Comparison of ENCODE assay signal across 11 cellular contexts in the genomic region with DNA sequence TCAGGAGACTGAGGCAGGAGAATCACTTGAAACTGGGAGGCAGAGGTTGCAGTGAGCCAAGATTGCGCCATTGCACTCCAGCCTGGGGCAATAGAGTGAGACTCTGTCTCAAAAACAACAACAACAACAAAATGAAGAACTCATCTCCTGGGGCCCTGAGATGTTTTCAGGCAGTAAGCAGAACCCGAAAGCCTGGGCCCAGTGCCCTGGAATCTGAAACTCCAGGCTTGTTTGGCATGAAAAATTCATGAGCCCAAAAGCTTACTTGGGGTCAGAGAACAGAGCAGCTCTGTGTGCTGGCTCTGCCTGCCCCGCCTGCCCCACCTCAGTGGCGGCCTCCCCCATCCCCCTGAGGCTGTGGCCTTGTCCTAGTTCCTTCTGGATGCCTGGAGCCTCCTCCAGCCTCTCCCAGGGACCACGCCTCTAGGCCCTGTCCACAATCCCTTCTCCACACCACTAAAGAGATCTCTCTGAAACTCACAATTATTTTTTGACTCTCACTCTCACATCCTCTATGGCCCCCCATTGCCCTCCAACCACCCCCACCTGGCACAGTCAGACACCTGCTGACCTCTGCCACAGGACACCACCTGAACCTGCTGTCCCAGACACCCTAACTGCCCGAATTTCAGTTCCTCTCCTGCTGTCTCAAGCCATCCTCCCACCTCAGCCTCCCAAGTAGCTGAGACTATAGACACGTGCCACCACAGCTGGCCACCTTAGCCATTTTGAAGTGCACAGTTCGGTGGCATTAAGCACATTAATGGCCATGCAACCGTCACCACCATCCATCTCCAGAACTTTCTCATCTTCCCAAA. TPM values are rescaled to one million over a fixed set of nuclear protein-coding genes. Genes with fewer than 3 reads are reported as not detected.
DNase-seq lines count a peak whose midpoint lies in the region; ATAC-seq and TF ChIP-seq lines count a peak whose summit lies in the region.
"Had no signal": no experiment of that assay in that cellular context is flagged by ENCODE, and none has a peak within 500 bp of the region (broad histone marks: within the 10 kb centered on the region; RNA-seq: fewer than 3 reads in every experiment).

No MANE protein-coding gene starts in this region.

- H3K4me3 Mint-ChIP-seq in osteocyte (ENCODE audit: unreplicated experiment) = no peak overlapping the region
- H3K4me3 Mint-ChIP-seq in CD8-positive, alpha-beta T cell = no peak overlapping the region

- H3K36me3 Mint-ChIP-seq in osteocyte (ENCODE audit: unreplicated experiment) = no peaks in the 10 kb centered on the region
- no peaks in the 10 kb centered on the region for H3K36me3 Mint-ChIP-seq in CD8-positive, alpha-beta T cell

- DNase-seq in GM03348 (ENCODE audit: low spot score) (peak; percentile 43), osteocyte (ENCODE audit: extremely low spot score, unreplicated experiment) (no peak), iPS-NIHi11 (ENCODE audit: low spot score) (no peak)
- no peak for DNase-seq in CD8-positive, alpha-beta T cell
- DNase-seq: GF-D8 had no signal

- H3K27me3 ChIP-seq in CD8-positive, alpha-beta T cell (ENCODE audit: insufficient read depth, low read length) = no peaks in the 10 kb centered on the region
- H3K27me3 ChIP-seq: ascending aorta had no signal

- H3K4me1 ChIP-seq in CD8-positive, alpha-beta T cell (ENCODE audit: insufficient read depth, low read length) = peaks cover 20% of the 10 kb centered on the region
- H3K4me1 ChIP-seq: ascending aorta had no signal

- peak overlapping the region; percentile 13 for H3K27ac Mint-ChIP-seq in osteocyte (ENCODE audit: unreplicated experiment)
- no peak overlapping the region for H3K27ac Mint-ChIP-seq in CD8-positive, alpha-beta T cell

- no peaks in the 10 kb centered on the region for H3K9me3 Mint-ChIP-seq in osteocyte (ENCODE audit: unreplicated experiment)
- no peaks in the 10 kb centered on the region for H3K9me3 Mint-ChIP-seq in CD8-positive, alpha-beta T cell

- H3K27ac ChIP-seq in CD8-positive, alpha-beta T cell (ENCODE audit: low read depth, low read length) = no peak overlapping the region
- H3K27ac ChIP-seq: ascending aorta had no signal

- CTCF ChIA-PET in CD8-positive, alpha-beta T cell (lab: Charles Lee) = interaction anchor here (1.0 to 9.3 kb wide), 4 partner anchors 10 to 106 kb away, joined by 3 to 77 read pairs (median 26); no protein-coding TSS in a partner anchor

- POLR2A ChIA-PET in CD8-positive, alpha-beta T cell (lab: Charles Lee) = interaction anchor here (0.7 to 1.2 kb wide), 2 partner anchors 10 to 25 kb away, joined by 3 to 4 read pairs; no protein-coding TSS in a partner anchor

- ATAC-seq in HG03354 (IDR thresholded peaks at IDR 0.05; ENCODE audit: poor library complexity, severe bottlenecking, unreplicated experiment) (peak; percentile 56), esophagus mucosa (peak; percentile 31), GM18858 (IDR thresholded peaks at IDR 0.05; ENCODE audit: unreplicated experiment) (no peak), HG02973 (IDR thresholded peaks at IDR 0.05; ENCODE audit: unreplicated experiment) (no peak)
- ATAC-seq in CD8-positive, alpha-beta T cell = no peak

- H3K27me3 Mint-ChIP-seq in osteocyte (ENCODE audit: unreplicated experiment) = peaks cover 9% of the 10 kb centered on the region
- H3K27me3 Mint-ChIP-seq in CD8-positive, alpha-beta T cell (ENCODE audit: low read depth) = no peaks in the 10 kb centered on the region

- no peaks in the 10 kb centered on the region for H3K9me3 ChIP-seq in CD8-positive, alpha-beta T cell (ENCODE audit: low read length)
- H3K9me3 ChIP-seq: ascending aorta had no signal

- intact Hi-C loops in CD8-positive, alpha-beta T cell (cut with DNase I, micrococcal nuclease) = no loop called here

- H3K36me3 ChIP-seq in CD8-positive, alpha-beta T cell (ENCODE audit: insufficient read depth, low read length) = no peaks in the 10 kb centered on the region
- H3K36me3 ChIP-seq: ascending aorta had no signal

- peaks cover 10% of the 10 kb centered on the region for H3K4me1 Mint-ChIP-seq in osteocyte (ENCODE audit: unreplicated experiment)
- peaks cover 25% of the 10 kb centered on the region for H3K4me1 Mint-ChIP-seq in CD8-positive, alpha-beta T cell (ENCODE audit: low read depth)

- H3K4me3 ChIP-seq in CD8-positive, alpha-beta T cell (ENCODE audit: low read depth, low read length) = no peak overlapping the region
- H3K4me3 ChIP-seq: ascending aorta, lung had no signal

- TF ChIP-seq CTCF in osteocyte (IDR thresholded peaks at IDR 0.05) = no peak
- no peak for TF ChIP-seq CTCF in CD8-positive, alpha-beta T cell (IDR thresholded peaks at IDR 0.05)

RNA-seq across cellular contexts. Expression of gene AP1M2, which starts 6.9 kb away (rescaled TPM):
- total RNA-seq in esophagus mucosa (61.5 TPM), osteocyte (not detected in 2 replicates)
- total RNA-seq in CD8-positive, alpha-beta T cell = not detected
- total RNA-seq: ascending aorta had no signal

RNA-seq across cellular contexts. Expression of gene CDKN2D, which starts 25.2 kb away (rescaled TPM):
- total RNA-seq in esophagus mucosa (8.4 TPM), osteocyte (9.4 and 13.0 TPM in 2 replicates)
- 10 to 100 TPM; 58.5 to 61.3 TPM for total RNA-seq in CD8-positive, alpha-beta T cell

RNA-seq across cellular contexts. Expression of gene KRI1, which starts 28.2 kb away (rescaled TPM):
- total RNA-seq in esophagus mucosa (22.5 TPM), osteocyte (29.0 and 29.3 TPM in 2 replicates)
- 10 to 100 TPM; 29.8 to 33.9 TPM for total RNA-seq in CD8-positive, alpha-beta T cell

RNA-seq across cellular contexts. Expression of gene SLC44A2, which starts 31.3 kb away (rescaled TPM):
- total RNA-seq in esophagus mucosa = 109 TPM
- 225 and 233 TPM in 2 replicates for total RNA-seq in osteocyte
- 100 to 1,000 TPM; 175 to 181 TPM for total RNA-seq in CD8-positive, alpha-beta T cell

RNA-seq across cellular contexts. Expression of gene ATG4D, which starts 50.3 kb away (rescaled TPM):
- 42.2 TPM for total RNA-seq in esophagus mucosa
- 28.7 and 30.9 TPM in 2 replicates for total RNA-seq in osteocyte
- total RNA-seq in CD8-positive, alpha-beta T cell = 10 to 100 TPM; 82.0 to 91.1 TPM

Comparison
In these comparisons a context has a peak if more than half of its experiments do, and no peak if none do; other contexts are left out.
1. ATAC-seq: peak in HG03354 (single experiment) and esophagus mucosa (single experiment); none in GM18858 (single experiment), CD8-positive, alpha-beta T cell (single experiment) and HG02973 (single experiment).
2. RNA of gene AP1M2, which starts 6.9 kb away (total RNA-seq): 61.5 TPM in esophagus mucosa (single experiment); not detected in CD8-positive, alpha-beta T cell and not detected in osteocyte; every median in the first group is over 10 times any median in the second.